ENCODE assay signal across 18 cellular contexts in the genomic region with DNA sequence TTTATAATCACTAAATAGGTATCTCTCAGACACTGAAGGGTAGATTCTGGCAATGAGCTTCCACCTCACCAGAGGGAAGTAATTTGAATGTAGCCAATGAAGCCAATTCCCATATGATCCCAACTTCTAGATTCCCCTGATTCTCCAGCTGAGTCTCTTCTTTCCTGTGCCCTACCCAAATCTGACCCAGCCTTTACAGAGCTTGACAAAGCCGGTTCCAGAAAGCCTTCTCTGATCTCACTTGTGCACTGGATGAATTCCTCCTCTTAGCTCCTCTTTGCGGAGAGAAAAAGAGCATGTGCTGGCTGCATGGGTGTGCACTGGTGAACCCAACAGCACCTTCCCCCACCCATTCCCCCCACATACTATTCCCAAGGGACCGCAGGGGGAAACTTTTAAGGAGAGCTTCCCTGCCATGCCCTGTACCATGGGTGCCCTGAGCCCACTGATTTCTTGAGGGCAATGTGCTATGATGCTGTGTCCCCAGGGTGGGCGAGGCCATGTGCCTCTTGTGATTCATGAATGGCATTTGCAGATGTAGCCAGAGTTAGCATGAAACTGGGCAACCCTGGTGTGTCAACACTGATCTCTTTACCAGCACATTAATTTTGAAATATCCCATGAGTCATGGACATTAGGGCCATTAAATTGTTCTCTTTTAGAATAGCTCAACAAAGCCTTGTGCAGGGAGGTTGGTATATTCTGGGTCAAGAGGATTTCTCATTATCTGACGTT. TPM values are rescaled to one million over a fixed set of nuclear protein-coding genes. Genes with fewer than 3 reads are reported as not detected.
DNase-seq lines count a peak whose midpoint lies in the region; ATAC-seq, FAIRE-seq and TF ChIP-seq lines count a peak whose summit lies in the region.
"Had no signal": no experiment of that assay in that cellular context is flagged by ENCODE, and none has a peak within 500 bp of the region (broad histone marks: within the 10 kb centered on the region; RNA-seq: fewer than 3 reads in every experiment).

No MANE protein-coding gene starts in this region.

- H3K36me3 ChIP-seq in esophagus squamous epithelium (no peaks in the 10 kb centered on the region), pancreas (no peaks in the 10 kb centered on the region)
- H3K36me3 ChIP-seq: prostate gland, upper lobe of left lung had no signal

- WGBS in esophagus squamous epithelium, 2 donors: 52 to 79% methylated on average over 2 to 4 of the region's 5 CpGs
- WGBS in pancreas, 2 donors: 85 to 89% methylated on average over 5 of the region's 5 CpGs

- H3K27ac Mint-ChIP-seq in naive thymus-derived CD8-positive, alpha-beta T cell: no peak overlapping the region
- H3K27ac Mint-ChIP-seq: CD4-positive, CD25-positive, alpha-beta regulatory T cell; T-helper 2 cell treated with Interferon-gamma antibody and Interleukin-4, amounts not matched to agents 5 μg/mL and 100 μg/mL, for 36 hours had no signal

- H3K27ac ChIP-seq in esophagus squamous epithelium: peak overlapping the region; percentile 74 to 84 (median 80)
- no peak overlapping the region for H3K27ac ChIP-seq in pancreas
- H3K27ac ChIP-seq: prostate gland, upper lobe of left lung had no signal

- peaks cover 0 to 4% (median 3%) of the 10 kb centered on the region in 3 donors for H3K36me3 Mint-ChIP-seq in naive thymus-derived CD8-positive, alpha-beta T cell
- H3K36me3 Mint-ChIP-seq: CD4-positive, CD25-positive, alpha-beta regulatory T cell had no signal

- POLR2A ChIA-PET in naive thymus-derived CD8-positive, alpha-beta T cell (lab: Charles Lee): no interaction called here

- peaks cover 2 to 31% (median 6%) of the 10 kb centered on the region in 3 donors for H3K4me1 ChIP-seq in esophagus squamous epithelium
- no peaks in the 10 kb centered on the region for H3K4me1 ChIP-seq in pancreas
- H3K4me1 ChIP-seq: prostate gland, upper lobe of left lung had no signal

- ATAC-seq in pancreas: peak in 3 of 4 donors; percentile 19 to 83 (median 40)
- ATAC-seq in naive thymus-derived CD8-positive, alpha-beta T cell: no peak

- peaks cover 12 to 42% (median 21%) of the 10 kb centered on the region in 5 donors for H3K27me3 Mint-ChIP-seq in naive thymus-derived CD8-positive, alpha-beta T cell

- H3K4me3 Mint-ChIP-seq in naive thymus-derived CD8-positive, alpha-beta T cell: no peak overlapping the region
- H3K4me3 Mint-ChIP-seq: T-helper 2 cell treated with Interferon-gamma antibody and Interleukin-4, amounts not matched to agents 5 μg/mL and 100 μg/mL, for 36 hours had no signal

- no peak for TF ChIP-seq POLR2A in esophagus squamous epithelium (IDR thresholded peaks at IDR 0.05)

- no peak for FAIRE-seq in pancreas (lab: Jason Lieb, UNC)

- H3K9me3 ChIP-seq in esophagus squamous epithelium (no peaks in the 10 kb centered on the region), pancreas (no peaks in the 10 kb centered on the region)
- H3K9me3 ChIP-seq: prostate gland, upper lobe of left lung had no signal

- DNase-seq in AG20443 (ENCODE audit: low spot score) (peak; percentile 67), MV-4-11 (lab: John Stamatoyannopoulos, UW) (peak; percentile 66), esophagus squamous epithelium (lab: John Stamatoyannopoulos, UW) (no peak), pancreas (no peak), HuH-7 (ENCODE audit: low spot score) (no peak)
- DNase-seq in naive thymus-derived CD8-positive, alpha-beta T cell: no peak
- no peak for DNase-seq in stimulated activated CD4-positive, alpha-beta T cell treated with anti-CD3 and anti-CD28 coated beads, Interleukin-1b, Interleukin-23, amount 100 ng/mL, for 48 hours
- no peak for DNase-seq in activated naive CD4-positive, alpha-beta T cell treated with anti-CD3 and anti-CD28 coated beads, Interleukin-2, amount 50 U/mL, for 16 hours
- DNase-seq: activated CD4-positive, alpha-beta T cell treated with anti-CD3 and anti-CD28 coated beads for 4 hours; activated T-cell treated with anti-CD3 and anti-CD28 coated beads, Interleukin-2, amount 50 U/mL, for 48 hours; CD4-positive, CD25-positive, alpha-beta regulatory T cell; NCI-H1436 treated with DMSO at 0.1 percent for 48 hours; NCI-H526; RPMI8226; upper lobe of left lung had no signal

- TF ChIP-seq CTCF in esophagus squamous epithelium (IDR thresholded peaks at IDR 0.05): no peak
- no peak for TF ChIP-seq CTCF in pancreas (IDR thresholded peaks at IDR 0.05)

- intact Hi-C loops in esophagus squamous epithelium (cut with DNase I): no loop called here
- intact Hi-C loops in pancreas (cut with DNase I): no loop called here

- no peak overlapping the region for H3K4me3 ChIP-seq in esophagus squamous epithelium
- H3K4me3 ChIP-seq in pancreas: no peak overlapping the region
- H3K4me3 ChIP-seq: prostate gland, upper lobe of left lung had no signal

- H3K27me3 ChIP-seq in esophagus squamous epithelium (no peaks in the 10 kb centered on the region), pancreas (no peaks in the 10 kb centered on the region)
- H3K27me3 ChIP-seq: upper lobe of left lung had no signal

- H3K4me1 Mint-ChIP-seq in naive thymus-derived CD8-positive, alpha-beta T cell: peaks cover 0 to 6% (median 0%) of the 10 kb centered on the region in 4 donors
- H3K4me1 Mint-ChIP-seq: CD4-positive, CD25-positive, alpha-beta regulatory T cell had no signal

- H3K9me3 Mint-ChIP-seq in naive thymus-derived CD8-positive, alpha-beta T cell: peaks cover 0 to 21% (median 7%) of the 10 kb centered on the region in 9 donors

RNA-seq across cellular contexts. Expression of gene PLEKHA1, which starts 50.4 kb away (rescaled TPM):
- total RNA-seq in esophagus squamous epithelium (10 to 100 TPM; 23.4 to 56.3 (median 35.9) TPM), pancreas (10 to 100 TPM; 18.5 to 31.6 (median 21.1) TPM)
- polyA plus RNA-seq in pancreas: 10 to 100 TPM in 1 of 2 donors, 1 to 10 TPM in 1; 8.8 to 17.4 TPM
- total RNA-seq in naive thymus-derived CD8-positive, alpha-beta T cell: 10 to 100 TPM; 71.4 to 78.0 TPM
- 10 to 100 TPM; 76.9 to 91.6 (median 90.9) TPM for polyA plus RNA-seq in naive thymus-derived CD8-positive, alpha-beta T cell

RNA-seq across cellular contexts. Expression of gene BTBD16, which starts 53.0 kb away (rescaled TPM):
- total RNA-seq in esophagus squamous epithelium: not detected
- total RNA-seq in pancreas: under 1 TPM in 3 of 6 donors, not detected in 3; 0.14 to 0.43 (median 0.28) TPM
- under 1 TPM; 0.34 to 0.52 TPM for polyA plus RNA-seq in pancreas
- not detected for total RNA-seq in naive thymus-derived CD8-positive, alpha-beta T cell
- not detected for polyA plus RNA-seq in naive thymus-derived CD8-positive, alpha-beta T cell
- total RNA-seq: CD4-positive, CD25-positive, alpha-beta regulatory T cell; mononuclear cell had no signal

Comparison
In these comparisons a context has a peak if more than half of its experiments do, and no peak if none do; other contexts are left out.
1. DNase-seq: peak in AG20443 (single experiment) and MV-4-11 (single experiment); none in esophagus squamous epithelium (single experiment), pancreas (0 of 6), naive thymus-derived CD8-positive, alpha-beta T cell (0 of 10), stimulated activated CD4-positive, alpha-beta T cell treated with anti-CD3 and anti-CD28 coated beads, Interleukin-1b, Interleukin-23, amount 100 ng/mL, for 48 hours (single experiment), HuH-7 (single experiment) and activated naive CD4-positive, alpha-beta T cell treated with anti-CD3 and anti-CD28 coated beads, Interleukin-2, amount 50 U/mL, for 16 hours (single experiment).
2. H3K27ac ChIP-seq: peak in esophagus squamous epithelium (4 of 4); none in pancreas (0 of 4).
3. ATAC-seq: peak in pancreas (3 of 4); none in naive thymus-derived CD8-positive, alpha-beta T cell (0 of 2).